1 cellular context compared by ENCODE assay signal in the genomic region with DNA sequence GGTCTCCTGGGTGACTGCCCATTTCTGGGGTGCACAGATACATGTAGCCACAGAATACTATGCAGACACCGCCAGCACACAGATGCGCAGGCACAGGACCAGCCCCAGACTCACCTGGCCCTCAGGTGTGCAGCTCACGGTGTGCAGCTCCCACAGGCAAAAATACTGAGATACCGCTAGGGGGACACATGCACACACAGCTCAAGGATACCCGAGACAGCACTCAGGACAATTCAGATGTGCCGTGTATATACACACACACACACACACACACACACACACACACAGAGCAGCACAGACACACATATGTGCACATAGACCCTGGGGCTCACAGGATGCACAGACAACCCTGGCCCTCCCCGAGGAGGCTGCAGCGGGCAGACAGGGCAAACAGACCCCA. TPM values are rescaled to one million over a fixed set of nuclear protein-coding genes. Genes with fewer than 3 reads are reported as not detected.
"Had no signal": no experiment of that assay in that cellular context is flagged by ENCODE, and none has a peak within 500 bp of the region (broad histone marks: within the 10 kb centered on the region; RNA-seq: fewer than 3 reads in every experiment).

No MANE protein-coding gene starts in this region.

RNA-seq across cellular contexts. Expression of a gene that starts 11.8 kb away (rescaled TPM):
- total RNA-seq: pulmonary artery endothelial cell had no signal
